Comparison of ENCODE assay signal across 8 cellular contexts in the genomic region with DNA sequence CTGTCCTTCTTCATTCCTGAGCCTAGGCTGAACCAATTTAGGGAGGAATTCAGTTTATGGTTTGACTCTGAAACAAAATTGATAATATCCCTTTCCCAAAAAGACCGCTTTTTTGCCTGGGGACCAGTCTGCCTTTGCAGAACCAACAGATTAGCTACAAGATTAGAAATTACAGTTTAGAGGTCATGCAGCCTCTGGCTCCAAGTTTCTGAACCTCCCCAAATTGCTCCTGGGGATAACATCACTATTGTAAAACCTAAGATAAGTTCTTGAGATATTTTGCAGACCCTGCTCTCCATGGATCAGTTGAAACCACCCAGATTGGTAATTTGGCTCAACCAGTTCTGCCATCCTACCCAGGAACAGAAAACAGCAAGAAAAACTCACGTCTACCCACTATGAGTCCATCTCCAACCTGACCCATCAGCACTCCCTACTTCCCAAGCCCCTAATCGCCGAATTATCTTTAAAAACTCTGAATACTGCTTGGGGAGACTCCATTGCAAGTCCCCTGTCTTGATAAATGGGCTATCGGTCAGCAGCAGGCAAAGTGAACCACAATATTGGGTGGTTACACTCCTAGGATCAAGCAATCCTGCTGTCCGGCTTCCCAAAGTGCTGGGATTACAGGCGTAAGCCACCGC. TPM values are rescaled to one million over a fixed set of nuclear protein-coding genes. Genes with fewer than 3 reads are reported as not detected.
DNase-seq lines count a peak whose midpoint lies in the region; ATAC-seq lines count a peak whose summit lies in the region.

No MANE protein-coding gene starts in this region.

- DNase-seq in CD4-positive, alpha-beta memory T cell = no peak
- DNase-seq in GF-D8 (lab: John Stamatoyannopoulos, UW) (no peak), NOMO-1 (lab: John Stamatoyannopoulos, UW; ENCODE audit: unreplicated experiment in 2 of 2) (no peak), SIG-M5 (lab: John Stamatoyannopoulos, UW) (no peak)

- H3K4me3 ChIP-seq in CD4-positive, alpha-beta memory T cell (ENCODE audit: low read length in 2 of 2) = peak overlapping the region; percentile 88 to 95
- H3K4me3 ChIP-seq in HUES48 (ENCODE audit: low read depth, low read length) (peak overlapping the region; percentile 90), muscle layer of colon (ENCODE audit: low read depth in 1 of 2, low read length in 2 of 2) (peak overlapping the region; percentile 73 to 82)

- H3K36me3 Mint-ChIP-seq in CD4-positive, alpha-beta memory T cell = peaks cover 21 to 36% of the 10 kb centered on the region in 2 donors

- H3K9ac ChIP-seq in HUES48 (ENCODE audit: low read depth, low read length) = peak overlapping the region; percentile 75
- peak overlapping the region; percentile 75 for H3K9ac ChIP-seq in muscle layer of colon (ENCODE audit: low read length)

- CTCF ChIA-PET in CD4-positive, alpha-beta memory T cell (lab: Charles Lee; ENCODE audit: partially characterized antibody) = no interaction called here

- peak overlapping the region; percentile 73 for H3K27ac ChIP-seq in CD4-positive, alpha-beta memory T cell (ENCODE audit: low read depth, low read length)
- H3K27ac ChIP-seq in HUES48 (ENCODE audit: low read depth, low read length) (peak overlapping the region; percentile 57), cingulate gyrus (ENCODE audit: low read depth, low read length) (peak overlapping the region; percentile 90), muscle layer of colon (ENCODE audit: low read depth, low read length) (peak overlapping the region; percentile 88)

- H3K4me3 Mint-ChIP-seq in CD4-positive, alpha-beta memory T cell = peak overlapping the region; percentile 93 to 100 (median 99)

- peaks cover 27 to 53% (median 43%) of the 10 kb centered on the region in 4 donors for H3K4me1 Mint-ChIP-seq in CD4-positive, alpha-beta memory T cell

- H3K27me3 Mint-ChIP-seq in CD4-positive, alpha-beta memory T cell = peaks cover 4 to 7% of the 10 kb centered on the region in 2 donors

- peak; percentile 14 for ATAC-seq in GM21447 (IDR thresholded peaks at IDR 0.05; ENCODE audit: unreplicated experiment)

- H3K27me3 ChIP-seq in CD4-positive, alpha-beta memory T cell (ENCODE audit: insufficient read depth, low read length) = no peaks in the 10 kb centered on the region
- no peaks in the 10 kb centered on the region for H3K27me3 ChIP-seq in HUES48 (ENCODE audit: control insufficient read depth, insufficient read depth, low read length)
- no peaks in the 10 kb centered on the region for H3K27me3 ChIP-seq in muscle layer of colon (ENCODE audit: control insufficient read depth in 1 of 2, insufficient read depth in 2 of 2, low read length in 2 of 2)

- H3K9me3 ChIP-seq in CD4-positive, alpha-beta memory T cell (ENCODE audit: control insufficient read depth in 1 of 2, low read length in 2 of 2) = no peaks in the 10 kb centered on the region
- H3K9me3 ChIP-seq in HUES48 (ENCODE audit: control insufficient read depth, insufficient read depth, low read length) = no peaks in the 10 kb centered on the region
- no peaks in the 10 kb centered on the region for H3K9me3 ChIP-seq in muscle layer of colon (ENCODE audit: low read length)

- no peaks in the 10 kb centered on the region for H3K36me3 ChIP-seq in CD4-positive, alpha-beta memory T cell (ENCODE audit: insufficient read depth, low read length)
- H3K36me3 ChIP-seq in HUES48 (ENCODE audit: control insufficient read depth, insufficient read depth, low read length) (peaks cover 34% of the 10 kb centered on the region), muscle layer of colon (ENCODE audit: insufficient read depth, low read length) (peaks cover 15% of the 10 kb centered on the region)

- peak overlapping the region; percentile 95 to 100 (median 98) for H3K27ac Mint-ChIP-seq in CD4-positive, alpha-beta memory T cell

- no peaks in the 10 kb centered on the region for H3K9me3 Mint-ChIP-seq in CD4-positive, alpha-beta memory T cell

- POLR2A ChIA-PET in CD4-positive, alpha-beta memory T cell (lab: Charles Lee; ENCODE audit: partially characterized antibody) = interaction anchor here (0.6 to 2.5 kb wide), 7 partner anchors 7 to 1994 kb away, joined by 4 to 20 read pairs (median 6); a partner anchor contains a TSS

- intact Hi-C loops in CD4-positive, alpha-beta memory T cell (cut with micrococcal nuclease) = loop anchor here (5.0 to 10.0 kb wide), 3 partner anchors 287 to 1588 kb away; a partner anchor contains a TSS

- peaks cover 43% of the 10 kb centered on the region for H3K4me1 ChIP-seq in CD4-positive, alpha-beta memory T cell (ENCODE audit: insufficient read depth, low read length)
- H3K4me1 ChIP-seq in HUES48 (ENCODE audit: control insufficient read depth, insufficient read depth, low read length) = 0 out of 2 replicates have a peak, but pooled peaks cover 7% of the 10 kb centered on the region
- peaks cover 34% of the 10 kb centered on the region for H3K4me1 ChIP-seq in muscle layer of colon (ENCODE audit: insufficient read depth, low read length)

RNA-seq across cellular contexts. Expression of a gene that starts 0.6 kb away (rescaled TPM):
- total RNA-seq in CD4-positive, alpha-beta memory T cell = 10 to 100 TPM; 94.4 to 97.8 TPM
- polyA plus RNA-seq in CD4-positive, alpha-beta memory T cell = 10 to 100 TPM in 1 of 2 donors, 1 to 10 TPM in 1; 9.1 to 13.6 TPM

RNA-seq across cellular contexts. Expression of a gene that starts 11.2 kb away (rescaled TPM):
- under 1 TPM; 0.80 to 0.87 TPM for total RNA-seq in CD4-positive, alpha-beta memory T cell
- not detected for polyA plus RNA-seq in CD4-positive, alpha-beta memory T cell
